Comparison of ENCODE assay signal across 1 cellular context in the genomic region with DNA sequence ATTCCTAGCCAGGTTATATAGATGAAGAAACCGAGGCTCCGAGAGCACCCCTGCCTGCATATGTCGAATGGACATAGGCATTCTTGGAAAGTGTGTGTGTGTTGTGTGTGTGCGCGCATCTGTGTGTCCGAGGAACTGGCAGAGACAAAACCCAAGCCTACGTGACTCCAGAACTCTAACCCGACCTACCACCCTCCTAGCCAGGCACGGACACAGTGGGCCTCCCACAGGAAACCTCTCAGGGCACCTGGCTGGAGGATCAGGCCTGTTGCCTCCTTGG.
TF ChIP-seq lines count a peak whose summit lies in the region.

No MANE protein-coding gene starts in this region.

TF ChIP-seq in HCT116, 20 proteins besides CTCF, POLR2A, EP300 and RAD21:
- TF ChIP-seq, protein P1, sequence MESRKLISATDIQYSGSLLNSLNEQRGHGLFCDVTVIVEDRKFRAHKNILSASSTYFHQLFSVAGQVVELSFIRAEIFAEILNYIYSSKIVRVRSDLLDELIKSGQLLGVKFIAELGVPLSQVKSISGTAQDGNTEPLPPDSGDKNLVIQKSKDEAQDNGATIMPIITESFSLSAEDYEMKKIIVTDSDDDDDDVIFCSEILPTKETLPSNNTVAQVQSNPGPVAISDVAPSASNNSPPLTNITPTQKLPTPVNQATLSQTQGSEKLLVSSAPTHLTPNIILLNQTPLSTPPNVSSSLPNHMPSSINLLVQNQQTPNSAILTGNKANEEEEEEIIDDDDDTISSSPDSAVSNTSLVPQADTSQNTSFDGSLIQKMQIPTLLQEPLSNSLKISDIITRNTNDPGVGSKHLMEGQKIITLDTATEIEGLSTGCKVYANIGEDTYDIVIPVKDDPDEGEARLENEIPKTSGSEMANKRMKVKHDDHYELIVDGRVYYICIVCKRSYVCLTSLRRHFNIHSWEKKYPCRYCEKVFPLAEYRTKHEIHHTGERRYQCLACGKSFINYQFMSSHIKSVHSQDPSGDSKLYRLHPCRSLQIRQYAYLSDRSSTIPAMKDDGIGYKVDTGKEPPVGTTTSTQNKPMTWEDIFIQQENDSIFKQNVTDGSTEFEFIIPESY (IDR thresholded peaks at IDR 0.05; ENCODE audit: extremely low read depth, insufficient replicate concordance, low read length) = no peak
- no peak for TF ChIP-seq CBX3 (IDR thresholded peaks at IDR 0.05; ENCODE audit: low read depth)
- TF ChIP-seq FOSL1 (IDR thresholded peaks at IDR 0.05; ENCODE audit: low read depth) = no peak
- no peak for TF ChIP-seq CEBPB (IDR thresholded peaks at IDR 0.05; ENCODE audit: low read depth)
- TF ChIP-seq, protein P2, sequence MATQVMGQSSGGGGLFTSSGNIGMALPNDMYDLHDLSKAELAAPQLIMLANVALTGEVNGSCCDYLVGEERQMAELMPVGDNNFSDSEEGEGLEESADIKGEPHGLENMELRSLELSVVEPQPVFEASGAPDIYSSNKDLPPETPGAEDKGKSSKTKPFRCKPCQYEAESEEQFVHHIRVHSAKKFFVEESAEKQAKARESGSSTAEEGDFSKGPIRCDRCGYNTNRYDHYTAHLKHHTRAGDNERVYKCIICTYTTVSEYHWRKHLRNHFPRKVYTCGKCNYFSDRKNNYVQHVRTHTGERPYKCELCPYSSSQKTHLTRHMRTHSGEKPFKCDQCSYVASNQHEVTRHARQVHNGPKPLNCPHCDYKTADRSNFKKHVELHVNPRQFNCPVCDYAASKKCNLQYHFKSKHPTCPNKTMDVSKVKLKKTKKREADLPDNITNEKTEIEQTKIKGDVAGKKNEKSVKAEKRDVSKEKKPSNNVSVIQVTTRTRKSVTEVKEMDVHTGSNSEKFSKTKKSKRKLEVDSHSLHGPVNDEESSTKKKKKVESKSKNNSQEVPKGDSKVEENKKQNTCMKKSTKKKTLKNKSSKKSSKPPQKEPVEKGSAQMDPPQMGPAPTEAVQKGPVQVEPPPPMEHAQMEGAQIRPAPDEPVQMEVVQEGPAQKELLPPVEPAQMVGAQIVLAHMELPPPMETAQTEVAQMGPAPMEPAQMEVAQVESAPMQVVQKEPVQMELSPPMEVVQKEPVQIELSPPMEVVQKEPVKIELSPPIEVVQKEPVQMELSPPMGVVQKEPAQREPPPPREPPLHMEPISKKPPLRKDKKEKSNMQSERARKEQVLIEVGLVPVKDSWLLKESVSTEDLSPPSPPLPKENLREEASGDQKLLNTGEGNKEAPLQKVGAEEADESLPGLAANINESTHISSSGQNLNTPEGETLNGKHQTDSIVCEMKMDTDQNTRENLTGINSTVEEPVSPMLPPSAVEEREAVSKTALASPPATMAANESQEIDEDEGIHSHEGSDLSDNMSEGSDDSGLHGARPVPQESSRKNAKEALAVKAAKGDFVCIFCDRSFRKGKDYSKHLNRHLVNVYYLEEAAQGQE (IDR thresholded peaks at IDR 0.05; ENCODE audit: low read depth) = no peak
- TF ChIP-seq JUND (IDR thresholded peaks at IDR 0.05) = no peak
- no peak for TF ChIP-seq POLR2AphosphoS5 (IDR thresholded peaks at IDR 0.05; ENCODE audit: low read depth, low read length)
- TF ChIP-seq TCF7L2 (IDR thresholded peaks at IDR 0.05; ENCODE audit: borderline replicate concordance, extremely low read depth, insufficient read depth, insufficient read length) = no peak
- TF ChIP-seq EZH2 (IDR thresholded peaks at IDR 0.05) = no peak
- no peak for TF ChIP-seq EGR1 (IDR thresholded peaks at IDR 0.05; ENCODE audit: low read depth)
- no peak for TF ChIP-seq ELF1 (IDR thresholded peaks at IDR 0.05; ENCODE audit: borderline replicate concordance, low read depth)
- TF ChIP-seq YY1 (IDR thresholded peaks at IDR 0.05; ENCODE audit: extremely low read depth, insufficient replicate concordance, low read depth, low read length) = no peak
- TF ChIP-seq EZH2phosphoT487 (IDR thresholded peaks at IDR 0.05; ENCODE audit: borderline replicate concordance) = no peak
- no peak for TF ChIP-seq ZNF274 (IDR thresholded peaks at IDR 0.05; ENCODE audit: low read depth, low read length)
- TF ChIP-seq, protein P3, sequence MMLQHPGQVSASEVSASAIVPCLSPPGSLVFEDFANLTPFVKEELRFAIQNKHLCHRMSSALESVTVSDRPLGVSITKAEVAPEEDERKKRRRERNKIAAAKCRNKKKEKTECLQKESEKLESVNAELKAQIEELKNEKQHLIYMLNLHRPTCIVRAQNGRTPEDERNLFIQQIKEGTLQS (IDR thresholded peaks at IDR 0.05) = no peak
- no peak for TF ChIP-seq SP1 (IDR thresholded peaks at IDR 0.05; ENCODE audit: low read depth)
- TF ChIP-seq, protein P4, sequence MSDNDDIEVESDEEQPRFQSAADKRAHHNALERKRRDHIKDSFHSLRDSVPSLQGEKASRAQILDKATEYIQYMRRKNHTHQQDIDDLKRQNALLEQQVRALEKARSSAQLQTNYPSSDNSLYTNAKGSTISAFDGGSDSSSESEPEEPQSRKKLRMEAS (IDR thresholded peaks at IDR 0.05) = no peak
